22 cellular contexts compared by ENCODE assay signal in the genomic region with DNA sequence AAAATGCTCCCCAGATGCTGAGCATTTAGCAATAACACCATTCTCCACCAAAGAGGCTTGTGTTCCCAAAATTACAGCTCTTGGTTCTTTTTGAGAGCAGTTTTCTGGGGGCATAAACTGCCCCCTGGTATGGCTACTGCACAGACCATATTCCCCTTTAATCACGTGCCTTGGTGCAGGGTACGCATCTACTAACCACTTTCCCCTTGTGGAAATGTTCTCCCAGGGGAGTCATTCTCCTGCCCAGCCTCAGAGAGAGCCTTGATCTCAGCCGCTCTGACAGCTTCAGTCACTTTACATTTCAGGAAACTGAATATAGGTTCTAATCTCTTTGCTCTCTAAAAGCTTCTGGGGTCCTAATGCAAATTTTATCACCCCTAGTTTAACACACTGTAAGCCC. TPM values are rescaled to one million over a fixed set of nuclear protein-coding genes. Genes with fewer than 3 reads are reported as not detected.
DNase-seq lines count a peak whose midpoint lies in the region; ATAC-seq lines count a peak whose summit lies in the region.
"Had no signal": no experiment of that assay in that cellular context is flagged by ENCODE, and none has a peak within 500 bp of the region (broad histone marks: within the 10 kb centered on the region; RNA-seq: fewer than 3 reads in every experiment).

No MANE protein-coding gene starts in this region.

- peaks cover 54% of the 10 kb centered on the region for H3K4me1 Mint-ChIP-seq in stimulated activated memory B cell treated with anti-CD40 and anti-IgM and Interleukin-4, amounts not matched to agents 10 μg/mL and 1 μg/mL and 100 μg/mL, for 72 hours

- peak overlapping the region; percentile 79 for H3K27ac Mint-ChIP-seq in stimulated activated memory B cell treated with anti-CD40 and anti-IgM and Interleukin-4, amounts not matched to agents 10 μg/mL and 1 μg/mL and 100 μg/mL, for 72 hours

- H3K4me3 Mint-ChIP-seq in stimulated activated memory B cell treated with anti-CD40 and anti-IgM and Interleukin-4, amounts not matched to agents 10 μg/mL and 1 μg/mL and 100 μg/mL, for 72 hours = no peak overlapping the region

- no peak for ATAC-seq in stimulated activated memory B cell treated with anti-CD40 and anti-IgM and Interleukin-4, amounts not matched to agents 10 μg/mL and 1 μg/mL and 100 μg/mL, for 72 hours
- ATAC-seq in HG02642 (IDR thresholded peaks at IDR 0.05; ENCODE audit: poor library complexity, unreplicated experiment) = no peak

- H3K27me3 ChIP-seq in MG63 = no peaks in the 10 kb centered on the region

- H3K27me3 Mint-ChIP-seq in stimulated activated memory B cell treated with anti-CD40 and anti-IgM and Interleukin-4, amounts not matched to agents 10 μg/mL and 1 μg/mL and 100 μg/mL, for 72 hours = peaks cover 9% of the 10 kb centered on the region

- peak; percentile 65 for DNase-seq in NCI-H2107 treated with DMSO at 0.1 percent for 48 hours (lab: John Stamatoyannopoulos, UW; ENCODE audit: unreplicated experiment)
- no peak for DNase-seq in NCI-H2107 (lab: John Stamatoyannopoulos, UW)
- peak; percentile 37 for DNase-seq in NAMALWA (ENCODE audit: low spot score)
- peak; percentile 4 for DNase-seq in NCI-H69 (lab: John Stamatoyannopoulos, UW)
- no peak for DNase-seq in COR-L47 (lab: John Stamatoyannopoulos, UW)
- DNase-seq in MG63 = no peak
- DNase-seq: 8988T, AML-193, EL, GF-D8, Kasumi-1, NCI-H1105 treated with DMSO at 0.1 percent for 48 hours, NCI-H1694 treated with DMSO at 0.1 percent for 48 hours, NCI-H2081 treated with DMSO at 0.1 percent for 48 hours, NCI-H226, NCI-H510A treated with DMSO at 0.1 percent for 48 hours, PC-9, RPMI8226, SHP77 had no signal

- H3K36me3 ChIP-seq in MG63 = no peaks in the 10 kb centered on the region

- peaks cover 5% of the 10 kb centered on the region for H3K9me3 Mint-ChIP-seq in stimulated activated memory B cell treated with anti-CD40 and anti-IgM and Interleukin-4, amounts not matched to agents 10 μg/mL and 1 μg/mL and 100 μg/mL, for 72 hours

- no peaks in the 10 kb centered on the region for H3K9me3 ChIP-seq in MG63

- H3K4me3 ChIP-seq in MG63 = no peak overlapping the region
- H3K4me3 ChIP-seq: PC-9, SK-N-MC had no signal

- H3K36me3 Mint-ChIP-seq in stimulated activated memory B cell treated with anti-CD40 and anti-IgM and Interleukin-4, amounts not matched to agents 10 μg/mL and 1 μg/mL and 100 μg/mL, for 72 hours = no peaks in the 10 kb centered on the region

RNA-seq across cellular contexts. Expression of gene EML6, which starts 44.7 kb away (rescaled TPM):
- total RNA-seq in MG63 (2014; rRNA removed; shearing (Covaris generic); ENCODE audit: low replicate concordance) = 0.52 TPM in 1 of 2 replicates, not detected in the other

Comparison
In these comparisons a context has a peak if more than half of its experiments do, and no peak if none do; other contexts are left out.
1. DNase-seq: peak in NCI-H2107 treated with DMSO at 0.1 percent for 48 hours (single experiment), NAMALWA (single experiment) and NCI-H69 (single experiment); none in NCI-H2107 (single experiment), COR-L47 (single experiment) and MG63 (single experiment).